ENCODE assay signal across 27 cellular contexts in the genomic region with DNA sequence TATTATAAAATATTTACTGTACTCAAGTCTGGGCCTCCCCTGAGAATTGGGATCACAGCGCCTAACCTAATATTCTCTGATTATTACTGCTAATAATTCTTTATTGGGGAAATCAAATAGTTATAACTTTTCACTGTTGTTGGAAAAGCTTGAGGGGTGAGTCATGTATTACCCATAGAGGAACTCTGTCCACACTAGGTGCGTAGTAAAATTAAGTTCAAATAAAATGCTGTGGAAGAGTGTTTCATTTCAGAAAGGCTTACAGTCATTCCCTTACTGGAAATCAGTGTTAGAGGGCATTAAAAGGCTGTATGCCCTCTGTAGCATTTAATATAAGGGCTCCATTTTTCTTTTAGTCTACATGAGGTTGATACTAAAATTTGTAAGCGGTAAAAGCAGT.
"Had no signal": no experiment of that assay in that cellular context is flagged by ENCODE, and none has a peak within 500 bp of the region (broad histone marks: within the 10 kb centered on the region; RNA-seq: fewer than 3 reads in every experiment).

No MANE protein-coding gene starts in this region.

- H3K36me3 ChIP-seq: neural progenitor cell, ovary, right lobe of liver, sigmoid colon, thoracic aorta, thyroid gland, tibial nerve, upper lobe of left lung, vagina had no signal

- H3K27me3 ChIP-seq: neural progenitor cell, ovary, right lobe of liver, sigmoid colon, thyroid gland, tibial nerve, upper lobe of left lung, vagina had no signal

- H2AFZ ChIP-seq: neural progenitor cell, parathyroid adenoma had no signal

- H3K27ac ChIP-seq: neural progenitor cell, ovary, parathyroid adenoma, psoas muscle, right lobe of liver, sigmoid colon, thoracic aorta, tibial nerve, upper lobe of left lung, vagina had no signal

- FAIRE-seq: small intestine, urothelium cell line had no signal

- DNase-seq: natural killer cell; occipital lobe; ovary; posterior cingulate gyrus; psoas muscle; right cardiac atrium; right lobe of liver; sigmoid colon; small intestine; stimulated activated CD4-positive, alpha-beta T cell treated with anti-CD3 and anti-CD28 coated beads, Interleukin-15, amount 100 ng/mL, for 24 hours; stimulated activated CD4-positive, alpha-beta T cell treated with anti-CD3 and anti-CD28 coated beads, Interleukin-2, amount 100 ng/mL, for 24 hours; stimulated activated CD4-positive, alpha-beta T cell treated with anti-CD3 and anti-CD28 coated beads, Interleukin-2, amount 100 ng/mL, for 48 hours; stimulated activated CD4-positive, alpha-beta T cell treated with anti-CD3 and anti-CD28 coated beads, Interleukin-4, amount 100 ng/mL, for 4 hours; stimulated activated CD8-positive, alpha-beta memory T cell treated with anti-CD3 and anti-CD28 coated beads, Interleukin-4, amount 100 ng/mL, for 48 hours; stimulated activated naive CD4-positive, alpha-beta T cell; stimulated activated naive CD8-positive, alpha-beta T cell treated with anti-CD3 and anti-CD28 coated beads, Interleukin-15, amount 100 ng/mL, for 72 hours; stimulated activated naive CD8-positive, alpha-beta T cell treated with anti-CD3 and anti-CD28 coated beads, Interleukin-15, Interleukin-2, amounts not matched to agents 100 U/mL and 50 U/mL, for 24 hours; thyroid gland; trophoblast cell; upper lobe of left lung had no signal

- H3K4me3 ChIP-seq: neural progenitor cell, ovary, psoas muscle, right lobe of liver, sigmoid colon, thoracic aorta, thyroid gland, tibial nerve, upper lobe of left lung, vagina had no signal

- H3K9me3 ChIP-seq: ovary, psoas muscle, right lobe of liver, sigmoid colon, thoracic aorta, thyroid gland, tibial nerve, upper lobe of left lung, vagina had no signal

- H3K79me2 ChIP-seq: parathyroid adenoma had no signal

- H3K4me2 ChIP-seq: neural progenitor cell had no signal

- H3K4me1 ChIP-seq: right lobe of liver, sigmoid colon, tibial nerve, upper lobe of left lung, vagina had no signal

- H3K9ac ChIP-seq: neural progenitor cell, parathyroid adenoma had no signal

- ATAC-seq: natural killer cell; right lobe of liver; stimulated activated memory B cell treated with anti-CD40 and anti-IgM and Interleukin-4, amounts not matched to agents 10 μg/mL and 1 μg/mL and 100 μg/mL, for 72 hours; stimulated activated naive CD8-positive, alpha-beta T cell treated with anti-CD3 and anti-CD28 coated beads, Interleukin-15, amount 100 ng/mL, for 72 hours; stimulated activated naive CD8-positive, alpha-beta T cell treated with anti-CD3 and anti-CD28 coated beads, Interleukin-15, Interleukin-2, amounts not matched to agents 100 U/mL and 50 U/mL, for 24 hours had no signal
